Comparison of ENCODE assay signal across 1 cellular context in the genomic region with DNA sequence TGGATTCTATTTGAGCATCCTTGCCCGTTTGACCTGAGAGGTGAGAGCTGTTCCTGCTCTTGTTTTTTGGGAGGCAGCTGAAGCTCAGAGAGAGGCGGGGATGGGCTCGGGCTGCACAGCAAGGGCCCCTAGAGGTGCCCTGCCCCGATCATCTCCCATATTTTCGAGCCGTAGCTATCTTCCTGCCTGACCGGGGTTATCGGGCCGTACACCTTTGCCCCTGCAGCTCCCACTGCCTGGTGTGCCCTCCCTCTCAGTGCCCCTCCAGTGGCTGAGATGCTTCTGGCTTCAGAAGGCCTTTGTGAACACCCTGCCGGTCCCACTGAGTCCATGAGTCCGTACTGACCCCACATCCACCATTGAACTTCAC.
TF ChIP-seq lines count a peak whose summit lies in the region.

No MANE protein-coding gene starts in this region.

TF ChIP-seq in HepG2, 621 proteins besides CTCF, POLR2A, EP300 and RAD21 (continued from another document):
- TF ChIP-seq, protein P1, sequence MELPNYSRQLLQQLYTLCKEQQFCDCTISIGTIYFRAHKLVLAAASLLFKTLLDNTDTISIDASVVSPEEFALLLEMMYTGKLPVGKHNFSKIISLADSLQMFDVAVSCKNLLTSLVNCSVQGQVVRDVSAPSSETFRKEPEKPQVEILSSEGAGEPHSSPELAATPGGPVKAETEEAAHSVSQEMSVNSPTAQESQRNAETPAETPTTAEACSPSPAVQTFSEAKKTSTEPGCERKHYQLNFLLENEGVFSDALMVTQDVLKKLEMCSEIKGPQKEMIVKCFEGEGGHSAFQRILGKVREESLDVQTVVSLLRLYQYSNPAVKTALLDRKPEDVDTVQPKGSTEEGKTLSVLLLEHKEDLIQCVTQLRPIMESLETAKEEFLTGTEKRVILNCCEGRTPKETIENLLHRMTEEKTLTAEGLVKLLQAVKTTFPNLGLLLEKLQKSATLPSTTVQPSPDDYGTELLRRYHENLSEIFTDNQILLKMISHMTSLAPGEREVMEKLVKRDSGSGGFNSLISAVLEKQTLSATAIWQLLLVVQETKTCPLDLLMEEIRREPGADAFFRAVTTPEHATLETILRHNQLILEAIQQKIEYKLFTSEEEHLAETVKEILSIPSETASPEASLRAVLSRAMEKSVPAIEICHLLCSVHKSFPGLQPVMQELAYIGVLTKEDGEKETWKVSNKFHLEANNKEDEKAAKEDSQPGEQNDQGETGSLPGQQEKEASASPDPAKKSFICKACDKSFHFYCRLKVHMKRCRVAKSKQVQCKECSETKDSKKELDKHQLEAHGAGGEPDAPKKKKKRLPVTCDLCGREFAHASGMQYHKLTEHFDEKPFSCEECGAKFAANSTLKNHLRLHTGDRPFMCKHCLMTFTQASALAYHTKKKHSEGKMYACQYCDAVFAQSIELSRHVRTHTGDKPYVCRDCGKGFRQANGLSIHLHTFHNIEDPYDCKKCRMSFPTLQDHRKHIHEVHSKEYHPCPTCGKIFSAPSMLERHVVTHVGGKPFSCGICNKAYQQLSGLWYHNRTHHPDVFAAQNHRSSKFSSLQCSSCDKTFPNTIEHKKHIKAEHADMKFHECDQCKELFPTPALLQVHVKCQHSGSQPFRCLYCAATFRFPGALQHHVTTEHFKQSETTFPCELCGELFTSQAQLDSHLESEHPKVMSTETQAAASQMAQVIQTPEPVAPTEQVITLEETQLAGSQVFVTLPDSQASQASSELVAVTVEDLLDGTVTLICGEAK (IDR thresholded peaks at IDR 0.05) = no peak
- TF ChIP-seq, protein P1 (CRISPR knock-in tag; IDR thresholded peaks at IDR 0.05) = no peak
- no peak for TF ChIP-seq AGO1 (IDR thresholded peaks at IDR 0.05; ENCODE audit: low read depth, low read length, poor library complexity, severe bottlenecking)
- TF ChIP-seq KAT8 (CRISPR knock-in tag; IDR thresholded peaks at IDR 0.05) = no peak
- TF ChIP-seq AHR (CRISPR knock-in tag; IDR thresholded peaks at IDR 0.05) = 0 out of 2 replicates have a peak, but pooled peaks have one; percentile 7
- TF ChIP-seq SRSF1 (optimal IDR thresholded peaks at IDR 0.05; ENCODE audit: low read depth, low read length) = no peak
- no peak for TF ChIP-seq XBP1 (CRISPR knock-in tag; IDR thresholded peaks at IDR 0.05)
- TF ChIP-seq GPN1 (CRISPR knock-in tag; IDR thresholded peaks at IDR 0.05; ENCODE audit: borderline replicate concordance) = no peak
- TF ChIP-seq, protein P2, sequence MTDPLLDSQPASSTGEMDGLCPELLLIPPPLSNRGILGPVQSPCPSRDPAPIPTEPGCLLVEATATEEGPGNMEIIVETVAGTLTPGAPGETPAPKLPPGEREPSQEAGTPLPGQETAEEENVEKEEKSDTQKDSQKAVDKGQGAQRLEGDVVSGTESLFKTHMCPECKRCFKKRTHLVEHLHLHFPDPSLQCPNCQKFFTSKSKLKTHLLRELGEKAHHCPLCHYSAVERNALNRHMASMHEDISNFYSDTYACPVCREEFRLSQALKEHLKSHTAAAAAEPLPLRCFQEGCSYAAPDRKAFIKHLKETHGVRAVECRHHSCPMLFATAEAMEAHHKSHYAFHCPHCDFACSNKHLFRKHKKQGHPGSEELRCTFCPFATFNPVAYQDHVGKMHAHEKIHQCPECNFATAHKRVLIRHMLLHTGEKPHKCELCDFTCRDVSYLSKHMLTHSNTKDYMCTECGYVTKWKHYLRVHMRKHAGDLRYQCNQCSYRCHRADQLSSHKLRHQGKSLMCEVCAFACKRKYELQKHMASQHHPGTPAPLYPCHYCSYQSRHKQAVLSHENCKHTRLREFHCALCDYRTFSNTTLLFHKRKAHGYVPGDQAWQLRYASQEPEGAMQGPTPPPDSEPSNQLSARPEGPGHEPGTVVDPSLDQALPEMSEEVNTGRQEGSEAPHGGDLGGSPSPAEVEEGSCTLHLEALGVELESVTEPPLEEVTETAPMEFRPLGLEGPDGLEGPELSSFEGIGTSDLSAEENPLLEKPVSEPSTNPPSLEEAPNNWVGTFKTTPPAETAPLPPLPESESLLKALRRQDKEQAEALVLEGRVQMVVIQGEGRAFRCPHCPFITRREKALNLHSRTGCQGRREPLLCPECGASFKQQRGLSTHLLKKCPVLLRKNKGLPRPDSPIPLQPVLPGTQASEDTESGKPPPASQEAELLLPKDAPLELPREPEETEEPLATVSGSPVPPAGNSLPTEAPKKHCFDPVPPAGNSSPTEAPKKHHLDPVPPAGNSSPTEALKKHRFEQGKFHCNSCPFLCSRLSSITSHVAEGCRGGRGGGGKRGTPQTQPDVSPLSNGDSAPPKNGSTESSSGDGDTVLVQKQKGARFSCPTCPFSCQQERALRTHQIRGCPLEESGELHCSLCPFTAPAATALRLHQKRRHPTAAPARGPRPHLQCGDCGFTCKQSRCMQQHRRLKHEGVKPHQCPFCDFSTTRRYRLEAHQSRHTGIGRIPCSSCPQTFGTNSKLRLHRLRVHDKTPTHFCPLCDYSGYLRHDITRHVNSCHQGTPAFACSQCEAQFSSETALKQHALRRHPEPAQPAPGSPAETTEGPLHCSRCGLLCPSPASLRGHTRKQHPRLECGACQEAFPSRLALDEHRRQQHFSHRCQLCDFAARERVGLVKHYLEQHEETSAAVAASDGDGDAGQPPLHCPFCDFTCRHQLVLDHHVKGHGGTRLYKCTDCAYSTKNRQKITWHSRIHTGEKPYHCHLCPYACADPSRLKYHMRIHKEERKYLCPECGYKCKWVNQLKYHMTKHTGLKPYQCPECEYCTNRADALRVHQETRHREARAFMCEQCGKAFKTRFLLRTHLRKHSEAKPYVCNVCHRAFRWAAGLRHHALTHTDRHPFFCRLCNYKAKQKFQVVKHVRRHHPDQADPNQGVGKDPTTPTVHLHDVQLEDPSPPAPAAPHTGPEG (CRISPR knock-in tag; IDR thresholded peaks at IDR 0.05) = no peak
- TF ChIP-seq, protein P3, sequence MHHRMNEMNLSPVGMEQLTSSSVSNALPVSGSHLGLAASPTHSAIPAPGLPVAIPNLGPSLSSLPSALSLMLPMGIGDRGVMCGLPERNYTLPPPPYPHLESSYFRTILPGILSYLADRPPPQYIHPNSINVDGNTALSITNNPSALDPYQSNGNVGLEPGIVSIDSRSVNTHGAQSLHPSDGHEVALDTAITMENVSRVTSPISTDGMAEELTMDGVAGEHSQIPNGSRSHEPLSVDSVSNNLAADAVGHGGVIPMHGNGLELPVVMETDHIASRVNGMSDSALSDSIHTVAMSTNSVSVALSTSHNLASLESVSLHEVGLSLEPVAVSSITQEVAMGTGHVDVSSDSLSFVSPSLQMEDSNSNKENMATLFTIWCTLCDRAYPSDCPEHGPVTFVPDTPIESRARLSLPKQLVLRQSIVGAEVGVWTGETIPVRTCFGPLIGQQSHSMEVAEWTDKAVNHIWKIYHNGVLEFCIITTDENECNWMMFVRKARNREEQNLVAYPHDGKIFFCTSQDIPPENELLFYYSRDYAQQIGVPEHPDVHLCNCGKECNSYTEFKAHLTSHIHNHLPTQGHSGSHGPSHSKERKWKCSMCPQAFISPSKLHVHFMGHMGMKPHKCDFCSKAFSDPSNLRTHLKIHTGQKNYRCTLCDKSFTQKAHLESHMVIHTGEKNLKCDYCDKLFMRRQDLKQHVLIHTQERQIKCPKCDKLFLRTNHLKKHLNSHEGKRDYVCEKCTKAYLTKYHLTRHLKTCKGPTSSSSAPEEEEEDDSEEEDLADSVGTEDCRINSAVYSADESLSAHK (CRISPR knock-in tag; IDR thresholded peaks at IDR 0.05; ENCODE audit: borderline replicate concordance) = no peak
- TF ChIP-seq, protein P4, sequence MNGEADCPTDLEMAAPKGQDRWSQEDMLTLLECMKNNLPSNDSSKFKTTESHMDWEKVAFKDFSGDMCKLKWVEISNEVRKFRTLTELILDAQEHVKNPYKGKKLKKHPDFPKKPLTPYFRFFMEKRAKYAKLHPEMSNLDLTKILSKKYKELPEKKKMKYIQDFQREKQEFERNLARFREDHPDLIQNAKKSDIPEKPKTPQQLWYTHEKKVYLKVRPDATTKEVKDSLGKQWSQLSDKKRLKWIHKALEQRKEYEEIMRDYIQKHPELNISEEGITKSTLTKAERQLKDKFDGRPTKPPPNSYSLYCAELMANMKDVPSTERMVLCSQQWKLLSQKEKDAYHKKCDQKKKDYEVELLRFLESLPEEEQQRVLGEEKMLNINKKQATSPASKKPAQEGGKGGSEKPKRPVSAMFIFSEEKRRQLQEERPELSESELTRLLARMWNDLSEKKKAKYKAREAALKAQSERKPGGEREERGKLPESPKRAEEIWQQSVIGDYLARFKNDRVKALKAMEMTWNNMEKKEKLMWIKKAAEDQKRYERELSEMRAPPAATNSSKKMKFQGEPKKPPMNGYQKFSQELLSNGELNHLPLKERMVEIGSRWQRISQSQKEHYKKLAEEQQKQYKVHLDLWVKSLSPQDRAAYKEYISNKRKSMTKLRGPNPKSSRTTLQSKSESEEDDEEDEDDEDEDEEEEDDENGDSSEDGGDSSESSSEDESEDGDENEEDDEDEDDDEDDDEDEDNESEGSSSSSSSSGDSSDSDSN (CRISPR knock-in tag; IDR thresholded peaks at IDR 0.05) = no peak
- TF ChIP-seq, protein P5, sequence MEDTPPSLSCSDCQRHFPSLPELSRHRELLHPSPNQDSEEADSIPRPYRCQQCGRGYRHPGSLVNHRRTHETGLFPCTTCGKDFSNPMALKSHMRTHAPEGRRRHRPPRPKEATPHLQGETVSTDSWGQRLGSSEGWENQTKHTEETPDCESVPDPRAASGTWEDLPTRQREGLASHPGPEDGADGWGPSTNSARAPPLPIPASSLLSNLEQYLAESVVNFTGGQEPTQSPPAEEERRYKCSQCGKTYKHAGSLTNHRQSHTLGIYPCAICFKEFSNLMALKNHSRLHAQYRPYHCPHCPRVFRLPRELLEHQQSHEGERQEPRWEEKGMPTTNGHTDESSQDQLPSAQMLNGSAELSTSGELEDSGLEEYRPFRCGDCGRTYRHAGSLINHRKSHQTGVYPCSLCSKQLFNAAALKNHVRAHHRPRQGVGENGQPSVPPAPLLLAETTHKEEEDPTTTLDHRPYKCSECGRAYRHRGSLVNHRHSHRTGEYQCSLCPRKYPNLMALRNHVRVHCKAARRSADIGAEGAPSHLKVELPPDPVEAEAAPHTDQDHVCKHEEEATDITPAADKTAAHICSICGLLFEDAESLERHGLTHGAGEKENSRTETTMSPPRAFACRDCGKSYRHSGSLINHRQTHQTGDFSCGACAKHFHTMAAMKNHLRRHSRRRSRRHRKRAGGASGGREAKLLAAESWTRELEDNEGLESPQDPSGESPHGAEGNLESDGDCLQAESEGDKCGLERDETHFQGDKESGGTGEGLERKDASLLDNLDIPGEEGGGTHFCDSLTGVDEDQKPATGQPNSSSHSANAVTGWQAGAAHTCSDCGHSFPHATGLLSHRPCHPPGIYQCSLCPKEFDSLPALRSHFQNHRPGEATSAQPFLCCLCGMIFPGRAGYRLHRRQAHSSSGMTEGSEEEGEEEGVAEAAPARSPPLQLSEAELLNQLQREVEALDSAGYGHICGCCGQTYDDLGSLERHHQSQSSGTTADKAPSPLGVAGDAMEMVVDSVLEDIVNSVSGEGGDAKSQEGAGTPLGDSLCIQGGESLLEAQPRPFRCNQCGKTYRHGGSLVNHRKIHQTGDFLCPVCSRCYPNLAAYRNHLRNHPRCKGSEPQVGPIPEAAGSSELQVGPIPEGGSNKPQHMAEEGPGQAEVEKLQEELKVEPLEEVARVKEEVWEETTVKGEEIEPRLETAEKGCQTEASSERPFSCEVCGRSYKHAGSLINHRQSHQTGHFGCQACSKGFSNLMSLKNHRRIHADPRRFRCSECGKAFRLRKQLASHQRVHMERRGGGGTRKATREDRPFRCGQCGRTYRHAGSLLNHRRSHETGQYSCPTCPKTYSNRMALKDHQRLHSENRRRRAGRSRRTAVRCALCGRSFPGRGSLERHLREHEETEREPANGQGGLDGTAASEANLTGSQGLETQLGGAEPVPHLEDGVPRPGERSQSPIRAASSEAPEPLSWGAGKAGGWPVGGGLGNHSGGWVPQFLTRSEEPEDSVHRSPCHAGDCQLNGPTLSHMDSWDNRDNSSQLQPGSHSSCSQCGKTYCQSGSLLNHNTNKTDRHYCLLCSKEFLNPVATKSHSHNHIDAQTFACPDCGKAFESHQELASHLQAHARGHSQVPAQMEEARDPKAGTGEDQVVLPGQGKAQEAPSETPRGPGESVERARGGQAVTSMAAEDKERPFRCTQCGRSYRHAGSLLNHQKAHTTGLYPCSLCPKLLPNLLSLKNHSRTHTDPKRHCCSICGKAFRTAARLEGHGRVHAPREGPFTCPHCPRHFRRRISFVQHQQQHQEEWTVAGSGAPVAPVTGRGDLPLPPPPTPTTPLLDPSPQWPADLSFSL (CRISPR knock-in tag; IDR thresholded peaks at IDR 0.05) = no peak
- TF ChIP-seq RBFOX2 (IDR thresholded peaks at IDR 0.05; ENCODE audit: low read depth, low read length) = 0 out of 2 replicates have a peak, but pooled peaks have one; percentile 16
